Comparison of ENCODE assay signal across 20 cellular contexts in genomic region chr20:53069121-53069520, GRCh38.
"Had no signal": no experiment of that assay in that cellular context is flagged by ENCODE, and none has a peak within 500 bp of the region (broad histone marks: within the 10 kb centered on the region; RNA-seq: fewer than 3 reads in every experiment).

No MANE protein-coding gene starts in this region.

- H3K9me3 Mint-ChIP-seq: T-helper 2 cell treated with Interferon-gamma antibody and Interleukin-4, amounts not matched to agents 5 μg/mL and 100 μg/mL, for 36 hours had no signal

- H3K27ac Mint-ChIP-seq: activated naive CD8-positive, alpha-beta T cell; effector memory CD8-positive, alpha-beta T cell; memory B cell; stimulated activated memory B cell treated with anti-CD40 and anti-IgM and Interleukin-4, amounts not matched to agents 10 μg/mL and 1 μg/mL and 100 μg/mL, for 72 hours; T-helper 2 cell treated with Interferon-gamma antibody and Interleukin-4, amounts not matched to agents 5 μg/mL and 100 μg/mL, for 36 hours had no signal

- H3K36me3 Mint-ChIP-seq: activated naive CD8-positive, alpha-beta T cell; stimulated activated memory B cell treated with anti-CD40 and anti-IgM and Interleukin-4, amounts not matched to agents 10 μg/mL and 1 μg/mL and 100 μg/mL, for 72 hours had no signal

- DNase-seq: activated CD4-positive, alpha-beta T cell treated with anti-CD3 and anti-CD28 coated beads, Interleukin-2, amount 50 U/mL, for 4 hours; activated CD4-positive, CD25-positive, alpha-beta regulatory T cell treated with anti-CD3 and anti-CD28 coated beads, Interleukin-2, amount 50 U/mL, for 72 hours; central memory CD4-positive, alpha-beta T cell; dorsolateral prefrontal cortex; effector memory CD8-positive, alpha-beta T cell; head of caudate nucleus; hypothalamus; left cardiac atrium; occipital lobe; small intestine; stimulated activated CD4-positive, alpha-beta T cell treated with anti-CD3 and anti-CD28 coated beads, Interleukin-2, amount 100 ng/mL, for 24 hours; stomach; T-cell had no signal

- ATAC-seq: effector memory CD8-positive, alpha-beta T cell; gastroesophageal sphincter; left cardiac atrium; sciatic nerve; stimulated activated memory B cell treated with anti-CD40 and anti-IgM and Interleukin-4, amounts not matched to agents 10 μg/mL and 1 μg/mL and 100 μg/mL, for 72 hours; T-cell had no signal

- H3K4me3 Mint-ChIP-seq: activated naive CD8-positive, alpha-beta T cell; effector memory CD8-positive, alpha-beta T cell; memory B cell; neural crest cell; stimulated activated memory B cell treated with anti-CD40 and anti-IgM and Interleukin-4, amounts not matched to agents 10 μg/mL and 1 μg/mL and 100 μg/mL, for 72 hours; T-cell; T-helper 2 cell treated with Interferon-gamma antibody and Interleukin-4, amounts not matched to agents 5 μg/mL and 100 μg/mL, for 36 hours had no signal
